Comparison of ENCODE assay signal across 8 cellular contexts in genomic region chr2:231780123-231780908, GRCh38. TPM values are rescaled to one million over a fixed set of nuclear protein-coding genes. Genes with fewer than 3 reads are reported as not detected.
DNase-seq lines count a peak whose midpoint lies in the region; ATAC-seq and TF ChIP-seq lines count a peak whose summit lies in the region.

No MANE protein-coding gene starts in this region.

- H3K23me2 ChIP-seq in H9 (ENCODE audit: insufficient read length, low read depth, low read length, poor library complexity, severe bottlenecking): peaks cover 5% of the 10 kb centered on the region

- no peak overlapping the region for H2BK20ac ChIP-seq in H9 (ENCODE audit: low read depth, low read length, poor library complexity, severe bottlenecking)

- CTCF ChIA-PET in CD4-positive, alpha-beta memory T cell (lab: Charles Lee; ENCODE audit: partially characterized antibody): interaction anchor here (1.3 kb wide), 1 partner anchor 67 kb away, joined by 4 read pairs; no protein-coding TSS in a partner anchor

- H2AFZ ChIP-seq in H9 (ENCODE audit: low read length): no peak overlapping the region
- H2AFZ ChIP-seq in neural cell (ENCODE audit: low read depth, low read length): peak overlapping the region; percentile 54

- no peak overlapping the region for H3K23ac ChIP-seq in H9 (ENCODE audit: insufficient read length, low read depth, low read length)

- H3K9ac ChIP-seq in H9 (ENCODE audit: extremely low read depth, insufficient read length, low read length): no peak overlapping the region
- peak overlapping the region; percentile 84 for H3K9ac ChIP-seq in neural cell (ENCODE audit: low read length)

- H3K4me1 Mint-ChIP-seq in CD4-positive, alpha-beta memory T cell: peaks cover 36 to 71% (median 45%) of the 10 kb centered on the region in 4 donors
- H3K4me1 Mint-ChIP-seq in H9: peaks cover 18 to 29% of the 10 kb centered on the region in 2 experiments
- peaks cover 44% of the 10 kb centered on the region for H3K4me1 Mint-ChIP-seq in T-helper 17 cell

- H3F3A ChIP-seq in neural cell (ENCODE audit: insufficient read depth, low read length, poor library complexity, severe bottlenecking): no peaks in the 10 kb centered on the region

- H2BK15ac ChIP-seq in H9 (ENCODE audit: low read depth, low read length): no peak overlapping the region

- no peaks in the 10 kb centered on the region for H4K20me1 ChIP-seq in H9 (ENCODE audit: control insufficient read depth, insufficient read depth, insufficient read length)
- H4K20me1 ChIP-seq in neural cell (ENCODE audit: insufficient read depth): no peaks in the 10 kb centered on the region

- H3K4ac ChIP-seq in H9 (ENCODE audit: low read depth, low read length): no peak overlapping the region

- no peaks in the 10 kb centered on the region for H3K27me3 Mint-ChIP-seq in CD4-positive, alpha-beta memory T cell
- H3K27me3 Mint-ChIP-seq in H9 (ENCODE audit: low read depth): peaks cover 4% of the 10 kb centered on the region; the same call in 1 of the 2 replicates
- no peaks in the 10 kb centered on the region for H3K27me3 Mint-ChIP-seq in T-helper 17 cell

- no peak for TF ChIP-seq CTCF in H9 (conservative IDR thresholded peaks at IDR 0.05)
- TF ChIP-seq CTCF in epithelial cell of proximal tubule (conservative IDR thresholded peaks at IDR 0.05; ENCODE audit: low read depth, low read length): no peak
- TF ChIP-seq CTCF in neural cell (IDR thresholded peaks at IDR 0.05; ENCODE audit: poor library complexity, severe bottlenecking): no peak

- H3K9me3 ChIP-seq in CD4-positive, alpha-beta memory T cell (ENCODE audit: control insufficient read depth in 1 of 2, low read length in 2 of 2): no peaks in the 10 kb centered on the region
- no peaks in the 10 kb centered on the region for H3K9me3 ChIP-seq in H9 (ENCODE audit: control insufficient read depth, low read depth, low read length)
- H3K9me3 ChIP-seq in T-helper 17 cell (ENCODE audit: control insufficient read depth, low read length, poor library complexity, severe bottlenecking): no peaks in the 10 kb centered on the region
- no peaks in the 10 kb centered on the region for H3K9me3 ChIP-seq in neural cell (ENCODE audit: low read length)

- H3K9me3 Mint-ChIP-seq in CD4-positive, alpha-beta memory T cell: peaks cover 0 to 2% (median 0%) of the 10 kb centered on the region in 8 donors
- H3K9me3 Mint-ChIP-seq in H9: no peaks in the 10 kb centered on the region

- no peaks in the 10 kb centered on the region for H3K36me3 ChIP-seq in CD4-positive, alpha-beta memory T cell (ENCODE audit: insufficient read depth, low read length)
- H3K36me3 ChIP-seq in neural cell (ENCODE audit: insufficient read depth, low read length): no peaks in the 10 kb centered on the region

- peak overlapping the region in 1 of 2 donors; percentile 91 for H3K4me3 ChIP-seq in CD4-positive, alpha-beta memory T cell (ENCODE audit: low read length in 2 of 2)
- H3K4me3 ChIP-seq in epithelial cell of proximal tubule (ENCODE audit: low read depth, low read length) (peak overlapping the region; percentile 84), neural cell (ENCODE audit: low read length) (peak overlapping the region; percentile 85)

- TF ChIP-seq RAD21 in neural cell (conservative IDR thresholded peaks at IDR 0.05): no peak

- H2BK120ac ChIP-seq in H9 (ENCODE audit: low read depth, low read length, poor library complexity, severe bottlenecking): no peak overlapping the region

- no peaks in the 10 kb centered on the region for H3K79me1 ChIP-seq in H9 (ENCODE audit: insufficient read depth, low read depth, low read length, poor library complexity, severe bottlenecking)

- POLR2A ChIA-PET in CD4-positive, alpha-beta memory T cell (lab: Charles Lee; ENCODE audit: partially characterized antibody): interaction anchor here (0.6 to 1.3 kb wide), 5 partner anchors 16 to 118 kb away, joined by 3 to 7 read pairs (median 4); partner anchors contain the start of gene PTMA

- peak overlapping the region; percentile 91 for H3K27ac ChIP-seq in CD4-positive, alpha-beta memory T cell (ENCODE audit: low read depth, low read length)
- H3K27ac ChIP-seq in H9 (ENCODE audit: insufficient read length, low read depth, low read length) (no peak overlapping the region), neural cell (ENCODE audit: low read length) (peak overlapping the region; percentile 86)

- H3K27ac Mint-ChIP-seq in CD4-positive, alpha-beta memory T cell: peak overlapping the region; percentile 57 to 99 (median 81)
- no peak overlapping the region for H3K27ac Mint-ChIP-seq in H9
- H3K27ac Mint-ChIP-seq in T-helper 17 cell: peak overlapping the region; percentile 97

- peaks cover 39% of the 10 kb centered on the region for H3K4me1 ChIP-seq in CD4-positive, alpha-beta memory T cell (ENCODE audit: insufficient read depth, low read length)
- H3K4me1 ChIP-seq in H9 (ENCODE audit: insufficient read depth, low read length): no peaks in the 10 kb centered on the region

- H3K9me2 ChIP-seq in neural cell (ENCODE audit: insufficient read depth, low read length): no peaks in the 10 kb centered on the region

- H4K8ac ChIP-seq in H9 (replicated peaks; ENCODE audit: insufficient read length, low read depth, low read length): no peak overlapping the region

- no peaks in the 10 kb centered on the region for H3K27me3 ChIP-seq in CD4-positive, alpha-beta memory T cell (ENCODE audit: insufficient read depth, low read length)
- H3K27me3 ChIP-seq in H9 (ENCODE audit: insufficient read depth, low read length) (no peaks in the 10 kb centered on the region), neural cell (ENCODE audit: insufficient read depth, low read depth, low read length) (no peaks in the 10 kb centered on the region)

- no peak overlapping the region for H3K18ac ChIP-seq in H9 (ENCODE audit: insufficient read length, low read depth, low read length)

- H4K5ac ChIP-seq in H9 (ENCODE audit: insufficient read length, low read depth, low read length): no peak overlapping the region

- H2AK5ac ChIP-seq in H9 (ENCODE audit: insufficient read length, low read length): no peak overlapping the region

- H3K4me3 Mint-ChIP-seq in CD4-positive, alpha-beta memory T cell: peak overlapping the region; percentile 97 to 100 (median 98)
- H3K4me3 Mint-ChIP-seq in H9 (peak overlapping the region; percentile 94 to 97), T-helper 17 cell (peak overlapping the region; percentile 99)

- no peak for DNase-seq in CD4-positive, alpha-beta memory T cell
- peak; percentile 59 for DNase-seq in H9
- no peak for DNase-seq in T-helper 17 cell
- no peak for DNase-seq in epithelial cell of proximal tubule (ENCODE audit: low read depth)
- no peak for DNase-seq in cerebellum (ENCODE audit: low spot score)
- no peak for DNase-seq in NCI-H1092 (lab: John Stamatoyannopoulos, UW)

- H3K79me2 ChIP-seq in H9 (ENCODE audit: insufficient read depth, low read length): no peaks in the 10 kb centered on the region
- H3K79me2 ChIP-seq in neural cell (replicated peaks; ENCODE audit: insufficient read depth, low read length): peaks cover 7% of the 10 kb centered on the region

- no peak for TF ChIP-seq EP300 in neural cell (conservative IDR thresholded peaks at IDR 0.05; ENCODE audit: poor library complexity, severe bottlenecking)

- H3K14ac ChIP-seq in H9 (ENCODE audit: insufficient read depth, low read length): no peak overlapping the region

- ATAC-seq in T-helper 17 cell (peak; percentile 14), HG03442 (IDR thresholded peaks at IDR 0.05; ENCODE audit: unreplicated experiment) (no peak)

- H4K91ac ChIP-seq in H9 (ENCODE audit: insufficient read length, low read depth, low read length): no peak overlapping the region

- H3T11ph ChIP-seq in H9 (ENCODE audit: low read length): no peak overlapping the region

- intact Hi-C loops in CD4-positive, alpha-beta memory T cell (cut with micrococcal nuclease): loop anchor here (2.0 to 10.0 kb wide), 5 partner anchors 168 to 916 kb away; partner anchors contain the start of genes GIGYF2 and NCL

- H2BK12ac ChIP-seq in H9 (ENCODE audit: insufficient read length, low read depth, low read length): no peak overlapping the region

- H3K4me2 ChIP-seq in H9 (ENCODE audit: insufficient read depth, insufficient read length, low read length) (peak overlapping the region; percentile 96), neural cell (ENCODE audit: low read length) (peak overlapping the region; percentile 58)

- no peak overlapping the region for H2BK5ac ChIP-seq in H9 (ENCODE audit: insufficient read length, low read length)

- no CpG with 5 or more reads among the region's 51 CpGs for WGBS in H9 (ENCODE audit: extremely low coverage, insufficient read length, low lambda C conversion rate)

- no peak overlapping the region for H3K56ac ChIP-seq in H9 (ENCODE audit: insufficient read length, low read depth, low read length)

- H3K36me3 Mint-ChIP-seq in CD4-positive, alpha-beta memory T cell: peaks cover 0 to 17% of the 10 kb centered on the region in 2 donors
- no peaks in the 10 kb centered on the region for H3K36me3 Mint-ChIP-seq in H9 (ENCODE audit: insufficient read depth in 1 of 3, low read depth in 3 of 3)
- peaks cover 3% of the 10 kb centered on the region for H3K36me3 Mint-ChIP-seq in T-helper 17 cell (ENCODE audit: low read depth)

RNA-seq across cellular contexts. Expression of gene PDE6D, which starts 0.8 kb away (rescaled TPM):
- total RNA-seq in CD4-positive, alpha-beta memory T cell: 10 to 100 TPM; 29.1 to 30.5 TPM
- 10 to 100 TPM; 52.2 to 74.0 TPM for polyA plus RNA-seq in CD4-positive, alpha-beta memory T cell
- 33.7 and 33.9 TPM in 2 replicates for total RNA-seq in H9 (2021)
- total RNA-seq in T-helper 17 cell: 10 to 100 TPM; 19.3 to 21.6 TPM
- 28.5 and 32.9 TPM in 2 replicates for total RNA-seq in epithelial cell of proximal tubule
- polyA plus RNA-seq in neural cell: 127 and 150 TPM in 2 replicates
- polyA minus RNA-seq in neural cell: 55.0 and 56.8 TPM in 2 replicates
- total RNA-seq in cerebellum: 30.8 TPM

RNA-seq across cellular contexts. Expression of gene COPS7B, which starts 5.9 kb away (rescaled TPM):
- 10 to 100 TPM; 51.8 to 57.9 TPM for total RNA-seq in CD4-positive, alpha-beta memory T cell
- 10 to 100 TPM; 30.2 to 34.3 TPM for polyA plus RNA-seq in CD4-positive, alpha-beta memory T cell
- total RNA-seq in H9 (2021) (61.0 and 61.4 TPM in 2 replicates), T-helper 17 cell (10 to 100 TPM; 38.9 to 46.4 TPM), epithelial cell of proximal tubule (18.2 and 28.9 TPM in 2 replicates), cerebellum (25.0 TPM)
- polyA plus RNA-seq in neural cell: 21.9 and 23.8 TPM in 2 replicates
- polyA minus RNA-seq in neural cell: 31.9 and 33.6 TPM in 2 replicates

Comparison
In these comparisons a context has a peak if more than half of its experiments do, and no peak if none do; other contexts are left out.
1. H3K27ac Mint-ChIP-seq: peak in CD4-positive, alpha-beta memory T cell (7 of 7) and T-helper 17 cell (single experiment); none in H9 (0 of 3).
2. Peak in every context shown above with its lines, with median percentiles within 50 percentile points of each other: H3K4me3 Mint-ChIP-seq.